9 cellular contexts compared by ENCODE assay signal in the genomic region with DNA sequence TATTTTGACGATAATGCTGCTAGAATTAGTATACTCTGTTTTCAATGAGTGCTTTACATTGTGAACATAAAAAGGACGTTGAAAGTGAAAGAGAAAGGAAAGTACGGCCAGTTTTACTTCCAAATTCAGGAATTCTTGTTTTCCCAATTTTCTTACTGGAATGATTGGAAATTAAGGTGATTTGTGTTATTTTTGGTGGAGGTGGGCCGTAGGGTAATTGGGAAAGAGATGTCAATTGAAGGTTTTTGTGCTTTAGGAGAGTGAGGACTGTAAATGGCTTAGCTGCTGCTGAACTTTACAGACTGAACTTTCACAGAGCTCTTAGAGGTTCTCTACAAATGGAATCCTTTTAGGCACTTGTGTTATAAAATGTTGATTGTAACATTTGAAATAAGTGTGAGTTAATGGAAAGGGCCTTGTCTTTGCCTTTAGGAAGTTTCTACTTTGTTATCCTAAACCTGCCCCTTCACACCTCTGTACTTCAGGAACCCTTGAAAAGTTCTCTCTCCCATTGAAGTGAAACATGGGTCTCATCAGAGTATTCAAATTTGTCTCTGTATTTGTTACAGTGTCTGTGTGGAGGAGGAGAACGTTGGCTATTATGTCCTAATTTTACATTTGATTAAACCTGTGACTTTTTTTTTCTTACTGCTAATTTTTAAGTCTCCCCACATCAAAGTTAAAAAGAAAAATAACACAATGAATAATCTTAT.
DNase-seq lines count a peak whose midpoint lies in the region; FAIRE-seq and TF ChIP-seq lines count a peak whose summit lies in the region.
"Had no signal": no experiment of that assay in that cellular context is flagged by ENCODE, and none has a peak within 500 bp of the region (broad histone marks: within the 10 kb centered on the region; RNA-seq: fewer than 3 reads in every experiment).

No MANE protein-coding gene starts in this region.

- peak overlapping the region; percentile 92 for H3K27ac Mint-ChIP-seq in activated CD4-positive, alpha-beta T cell treated with anti-CD3 and anti-CD28 coated beads, Interleukin-2, amount 10 ng/mL, durations not matched to agents 24 days and 14 days
- peak overlapping the region; percentile 93 for H3K27ac Mint-ChIP-seq in activated naive CD8-positive, alpha-beta T cell

- peaks cover 56% of the 10 kb centered on the region for H3K4me1 ChIP-seq in keratinocyte (ENCODE audit: control insufficient read depth, extremely low read depth, insufficient read depth, low read length)
- H3K4me1 ChIP-seq in tibial artery, result peaks cover 0 to 57% (median 34%) of the 10 kb centered on the region in 4 donors

- TF ChIP-seq CTCF in keratinocyte (optimal IDR thresholded peaks at IDR 0.05 in 1 of 3, IDR thresholded peaks at IDR 0.05 in 1 of 3, conservative IDR thresholded peaks at IDR 0.05 in 1 of 3; ENCODE audit: extremely low read depth in 1 of 3, insufficient read depth in 2 of 3, low read length in 3 of 3), result no peak
- no peak for TF ChIP-seq CTCF in tibial artery (IDR thresholded peaks at IDR 0.05)

- peak overlapping the region; percentile 98 for H3K4me2 ChIP-seq in keratinocyte (ENCODE audit: control insufficient read depth, extremely low read depth, insufficient read depth, low read depth, low read length)

- intact Hi-C loops in activated CD4-positive, alpha-beta T cell treated with anti-CD3 and anti-CD28 coated beads, Interleukin-2, amount 10 ng/mL, durations not matched to agents 24 days and 14 days (cut with micrococcal nuclease), result loop anchor here (1.0 to 5.0 kb wide), 3 partner anchors 34 to 241 kb away; no protein-coding TSS in a partner anchor
- intact Hi-C loops in tibial artery (cut with DNase I; ENCODE audit: low total_unique reads), result no loop called here
- intact Hi-C loops in posterior cingulate gyrus (cut with DNase I), result no loop called here

- H3K27me3 ChIP-seq in keratinocyte (ENCODE audit: control insufficient read depth, extremely low read depth, insufficient read depth, low read length), result no peaks in the 10 kb centered on the region
- H3K27me3 ChIP-seq in tibial artery, result no peaks in the 10 kb centered on the region

- H2AFZ ChIP-seq in keratinocyte (ENCODE audit: control insufficient read depth, low read length), result peak overlapping the region; percentile 62

- H3K79me2 ChIP-seq in keratinocyte (ENCODE audit: control insufficient read depth, insufficient read depth, low read length), result peaks cover 36% of the 10 kb centered on the region

- peak overlapping the region; percentile 78 for H3K9ac ChIP-seq in keratinocyte (ENCODE audit: control insufficient read depth, extremely low read depth, insufficient read depth, low read length)

- peaks cover 5% of the 10 kb centered on the region for H3K36me3 Mint-ChIP-seq in activated CD4-positive, alpha-beta T cell treated with anti-CD3 and anti-CD28 coated beads, Interleukin-2, amount 10 ng/mL, durations not matched to agents 24 days and 14 days (ENCODE audit: low read depth)
- H3K36me3 Mint-ChIP-seq in activated naive CD8-positive, alpha-beta T cell, result peaks cover 4% of the 10 kb centered on the region

- H3K9me1 ChIP-seq in keratinocyte (ENCODE audit: control insufficient read depth, extremely low read depth, insufficient read depth, low read length), result no peaks in the 10 kb centered on the region

- no peaks in the 10 kb centered on the region for H4K20me1 ChIP-seq in keratinocyte (ENCODE audit: control insufficient read depth, extremely low read depth, insufficient read depth, low read length)

- H3K9me3 ChIP-seq in keratinocyte (ENCODE audit: control insufficient read depth, low read depth, low read length) (no peaks in the 10 kb centered on the region), tibial artery (no peaks in the 10 kb centered on the region)

- H3K27ac ChIP-seq in keratinocyte (ENCODE audit: control insufficient read depth, insufficient read depth, low read length) (peak overlapping the region; percentile 85), tibial artery (peak overlapping the region; percentile 19 to 38)

- H3K9me3 Mint-ChIP-seq in activated CD4-positive, alpha-beta T cell treated with anti-CD3 and anti-CD28 coated beads, Interleukin-2, amount 10 ng/mL, durations not matched to agents 24 days and 14 days, result no peaks in the 10 kb centered on the region
- H3K9me3 Mint-ChIP-seq in activated naive CD8-positive, alpha-beta T cell (ENCODE audit: low read depth), result no peaks in the 10 kb centered on the region

- no peak for DNase-seq in activated CD4-positive, alpha-beta T cell treated with anti-CD3 and anti-CD28 coated beads, Interleukin-2, amount 10 ng/mL, durations not matched to agents 24 days and 14 days
- DNase-seq in activated CD4-positive, alpha-beta T cell treated with anti-CD3 and anti-CD28 coated beads, Interleukin-2, amount 50 U/mL, for 48 hours, result no peak
- no peak for DNase-seq in keratinocyte (ENCODE audit: low read depth, low spot score)
- no peak for DNase-seq in tibial artery
- no peak for DNase-seq in posterior cingulate gyrus
- no peak for DNase-seq in GM03348 (ENCODE audit: low spot score)
- DNase-seq in DMS79 treated with DMSO at 0.1 percent for 48 hours (lab: John Stamatoyannopoulos, UW), result no peak
- DNase-seq: NCI-H1048 had no signal

- peaks cover 18% of the 10 kb centered on the region for H3K4me1 Mint-ChIP-seq in activated CD4-positive, alpha-beta T cell treated with anti-CD3 and anti-CD28 coated beads, Interleukin-2, amount 10 ng/mL, durations not matched to agents 24 days and 14 days
- peaks cover 39% of the 10 kb centered on the region for H3K4me1 Mint-ChIP-seq in activated naive CD8-positive, alpha-beta T cell (ENCODE audit: low read depth)

- dilution Hi-C loops in keratinocyte (cut with MboI; ENCODE audit: extremely low pct_ligation_motif_present, low sequenced_read_pairs), result no loop called here

- H3K4me3 ChIP-seq in keratinocyte (ENCODE audit: control insufficient read depth in 2 of 3, extremely low read depth in 1 of 3, insufficient read depth in 2 of 3, low read depth in 1 of 3, low read length in 3 of 3), result peak overlapping the region; percentile 19 to 85 (median 72)
- peak overlapping the region; percentile 35 to 42 for H3K4me3 ChIP-seq in tibial artery

- H3K36me3 ChIP-seq in keratinocyte (ENCODE audit: control insufficient read depth in 2 of 2, extremely low read depth in 1 of 2, insufficient read depth in 2 of 2, low read length in 2 of 2) (no peaks in the 10 kb centered on the region), tibial artery (no peaks in the 10 kb centered on the region)

- no peaks in the 10 kb centered on the region for H3K27me3 Mint-ChIP-seq in activated CD4-positive, alpha-beta T cell treated with anti-CD3 and anti-CD28 coated beads, Interleukin-2, amount 10 ng/mL, durations not matched to agents 24 days and 14 days
- no peaks in the 10 kb centered on the region for H3K27me3 Mint-ChIP-seq in activated naive CD8-positive, alpha-beta T cell

- peak; percentile 34 for FAIRE-seq in keratinocyte (lab: Jason Lieb, UNC)

- H3K4me3 Mint-ChIP-seq in activated CD4-positive, alpha-beta T cell treated with anti-CD3 and anti-CD28 coated beads, Interleukin-2, amount 10 ng/mL, durations not matched to agents 24 days and 14 days, result peak overlapping the region; percentile 88
- H3K4me3 Mint-ChIP-seq in activated naive CD8-positive, alpha-beta T cell, result peak overlapping the region; percentile 89
